In genomic region chr12:48279601-48280000, GRCh38 we compare ENCODE assay signal across 18 cellular contexts.
"Had no signal": no experiment of that assay in that cellular context is flagged by ENCODE, and none has a peak within 500 bp of the region (broad histone marks: within the 10 kb centered on the region; RNA-seq: fewer than 3 reads in every experiment).

No MANE protein-coding gene starts in this region.

- ATAC-seq: activated CD4-positive, CD25-positive, alpha-beta regulatory T cell treated with anti-CD3 and anti-CD28 coated beads, Interleukin-2, amount 50 U/mL, for 24 hours; left lobe of liver; stimulated activated naive CD8-positive, alpha-beta T cell treated with anti-CD3 and anti-CD28 coated beads, Interleukin-15, amount 100 ng/mL, for 72 hours had no signal

- H3K4me1 Mint-ChIP-seq: activated naive CD4-positive, alpha-beta T cell treated with anti-CD3 and anti-CD28 coated beads, Interleukin-2, amount 50 U/mL, for 24 hours; memory B cell; nephron progenitor cell; stimulated activated naive CD8-positive, alpha-beta T cell treated with anti-CD3 and anti-CD28 coated beads, Interleukin-15, amount 100 ng/mL, for 72 hours had no signal

- H3K4me3 ChIP-seq: ovary, thoracic aorta had no signal

- H3K9me3 ChIP-seq: ovary had no signal

- H3K4me3 Mint-ChIP-seq: activated naive CD4-positive, alpha-beta T cell treated with anti-CD3 and anti-CD28 coated beads, Interleukin-2, amount 50 U/mL, for 24 hours; memory B cell; nephron progenitor cell; stimulated activated naive CD8-positive, alpha-beta T cell treated with anti-CD3 and anti-CD28 coated beads, Interleukin-15, amount 100 ng/mL, for 72 hours; T-helper 2 cell treated with Interferon-gamma antibody and Interleukin-4, amounts not matched to agents 5 μg/mL and 100 μg/mL, for 36 hours had no signal

- DNase-seq: activated CD4-positive, alpha-beta T cell treated with anti-CD3 and anti-CD28 coated beads, Interleukin-2, amount 50 U/mL, for 4 hours; activated T-cell treated with anti-CD3 and anti-CD28 coated beads, Interleukin-2, amount 50 U/mL, for 1 hour; caudate nucleus; dermis blood vessel endothelial cell; hypothalamus; nephron progenitor cell; ovary; stimulated activated CD4-positive, alpha-beta T cell treated with anti-CD3 and anti-CD28 coated beads, Interleukin-15, amount 100 ng/mL, for 24 hours; stimulated activated CD4-positive, alpha-beta T cell treated with anti-CD3 and anti-CD28 coated beads, Interleukin-4, amount 100 ng/mL, for 24 hours; stimulated activated naive CD8-positive, alpha-beta T cell treated with anti-CD3 and anti-CD28 coated beads, Interleukin-15, amount 100 ng/mL, for 72 hours; SW 1271 had no signal

- FAIRE-seq: islet of Langerhans had no signal

- H3K27ac ChIP-seq: ovary, thoracic aorta had no signal

- H3K27me3 ChIP-seq: ovary had no signal

- H3K27me3 Mint-ChIP-seq: stimulated activated naive CD8-positive, alpha-beta T cell treated with anti-CD3 and anti-CD28 coated beads, Interleukin-15, amount 100 ng/mL, for 72 hours had no signal

- H3K36me3 ChIP-seq: ovary had no signal

- H3K27ac Mint-ChIP-seq: activated naive CD4-positive, alpha-beta T cell treated with anti-CD3 and anti-CD28 coated beads, Interleukin-2, amount 50 U/mL, for 24 hours; memory B cell; nephron progenitor cell; stimulated activated naive CD8-positive, alpha-beta T cell treated with anti-CD3 and anti-CD28 coated beads, Interleukin-15, amount 100 ng/mL, for 72 hours; T-helper 2 cell treated with Interferon-gamma antibody and Interleukin-4, amounts not matched to agents 5 μg/mL and 100 μg/mL, for 36 hours had no signal
